1 cellular context compared by ENCODE assay signal in genomic region chr18:23523429-23524212, GRCh38.
TF ChIP-seq lines count a peak whose summit lies in the region.

No MANE protein-coding gene starts in this region.

TF ChIP-seq in GM12878, 131 proteins besides CTCF, POLR2A, EP300 and RAD21 (continued from another document and continues in another):
- TF ChIP-seq ZNF592 (IDR thresholded peaks at IDR 0.05): no peak
- no peak for TF ChIP-seq SREBF2 (IDR thresholded peaks at IDR 0.05; ENCODE audit: low read length)
- TF ChIP-seq ATF7 (IDR thresholded peaks at IDR 0.05; ENCODE audit: low read depth): no peak; the same call in 1 of the 2 replicates
- TF ChIP-seq EGR1 (IDR thresholded peaks at IDR 0.05; ENCODE audit: borderline replicate concordance in 1 of 2, low read depth in 2 of 2, low read length in 2 of 2): no peak
- TF ChIP-seq SMC3 (IDR thresholded peaks at IDR 0.05; ENCODE audit: borderline replicate concordance, low read length): no peak
- no peak for TF ChIP-seq TARDBP (IDR thresholded peaks at IDR 0.05; ENCODE audit: borderline replicate concordance)
- peak; percentile 26 to 33; a peak in 2 of 4 replicates for TF ChIP-seq BHLHE40 (IDR thresholded peaks at IDR 0.05; ENCODE audit: borderline replicate concordance in 1 of 2, low read depth in 2 of 2, low read length in 1 of 2)
- no peak for TF ChIP-seq RBBP5 (conservative IDR thresholded peaks at IDR 0.05)
- TF ChIP-seq HDAC2 (IDR thresholded peaks at IDR 0.05): no peak
- no peak for TF ChIP-seq TBL1XR1 (IDR thresholded peaks at IDR 0.05; ENCODE audit: low read depth, low read length)
- TF ChIP-seq BCL11A (IDR thresholded peaks at IDR 0.05; ENCODE audit: low read depth, low read length): 0 out of 2 replicates have a peak, but pooled peaks have one; percentile 11
- TF ChIP-seq, protein P1, sequence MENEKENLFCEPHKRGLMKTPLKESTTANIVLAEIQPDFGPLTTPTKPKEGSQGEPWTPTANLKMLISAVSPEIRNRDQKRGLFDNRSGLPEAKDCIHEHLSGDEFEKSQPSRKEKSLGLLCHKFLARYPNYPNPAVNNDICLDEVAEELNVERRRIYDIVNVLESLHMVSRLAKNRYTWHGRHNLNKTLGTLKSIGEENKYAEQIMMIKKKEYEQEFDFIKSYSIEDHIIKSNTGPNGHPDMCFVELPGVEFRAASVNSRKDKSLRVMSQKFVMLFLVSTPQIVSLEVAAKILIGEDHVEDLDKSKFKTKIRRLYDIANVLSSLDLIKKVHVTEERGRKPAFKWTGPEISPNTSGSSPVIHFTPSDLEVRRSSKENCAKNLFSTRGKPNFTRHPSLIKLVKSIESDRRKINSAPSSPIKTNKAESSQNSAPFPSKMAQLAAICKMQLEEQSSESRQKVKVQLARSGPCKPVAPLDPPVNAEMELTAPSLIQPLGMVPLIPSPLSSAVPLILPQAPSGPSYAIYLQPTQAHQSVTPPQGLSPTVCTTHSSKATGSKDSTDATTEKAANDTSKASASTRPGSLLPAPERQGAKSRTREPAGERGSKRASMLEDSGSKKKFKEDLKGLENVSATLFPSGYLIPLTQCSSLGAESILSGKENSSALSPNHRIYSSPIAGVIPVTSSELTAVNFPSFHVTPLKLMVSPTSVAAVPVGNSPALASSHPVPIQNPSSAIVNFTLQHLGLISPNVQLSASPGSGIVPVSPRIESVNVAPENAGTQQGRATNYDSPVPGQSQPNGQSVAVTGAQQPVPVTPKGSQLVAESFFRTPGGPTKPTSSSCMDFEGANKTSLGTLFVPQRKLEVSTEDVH (IDR thresholded peaks at IDR 0.05; ENCODE audit: low read depth, partially characterized antibody): no peak
- TF ChIP-seq ZNF687 (IDR thresholded peaks at IDR 0.05): no peak
- TF ChIP-seq, protein P2, sequence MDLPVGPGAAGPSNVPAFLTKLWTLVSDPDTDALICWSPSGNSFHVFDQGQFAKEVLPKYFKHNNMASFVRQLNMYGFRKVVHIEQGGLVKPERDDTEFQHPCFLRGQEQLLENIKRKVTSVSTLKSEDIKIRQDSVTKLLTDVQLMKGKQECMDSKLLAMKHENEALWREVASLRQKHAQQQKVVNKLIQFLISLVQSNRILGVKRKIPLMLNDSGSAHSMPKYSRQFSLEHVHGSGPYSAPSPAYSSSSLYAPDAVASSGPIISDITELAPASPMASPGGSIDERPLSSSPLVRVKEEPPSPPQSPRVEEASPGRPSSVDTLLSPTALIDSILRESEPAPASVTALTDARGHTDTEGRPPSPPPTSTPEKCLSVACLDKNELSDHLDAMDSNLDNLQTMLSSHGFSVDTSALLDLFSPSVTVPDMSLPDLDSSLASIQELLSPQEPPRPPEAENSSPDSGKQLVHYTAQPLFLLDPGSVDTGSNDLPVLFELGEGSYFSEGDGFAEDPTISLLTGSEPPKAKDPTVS (IDR thresholded peaks at IDR 0.05; ENCODE audit: low read depth, low read length): no peak
- TF ChIP-seq SIN3A (IDR thresholded peaks at IDR 0.05; ENCODE audit: low read depth, low read length): no peak
- TF ChIP-seq POLR2AphosphoS5 (IDR thresholded peaks at IDR 0.05; ENCODE audit: low read length): no peak
- TF ChIP-seq IRF5 (IDR thresholded peaks at IDR 0.05; ENCODE audit: borderline replicate concordance): no peak
- TF ChIP-seq, protein P3, sequence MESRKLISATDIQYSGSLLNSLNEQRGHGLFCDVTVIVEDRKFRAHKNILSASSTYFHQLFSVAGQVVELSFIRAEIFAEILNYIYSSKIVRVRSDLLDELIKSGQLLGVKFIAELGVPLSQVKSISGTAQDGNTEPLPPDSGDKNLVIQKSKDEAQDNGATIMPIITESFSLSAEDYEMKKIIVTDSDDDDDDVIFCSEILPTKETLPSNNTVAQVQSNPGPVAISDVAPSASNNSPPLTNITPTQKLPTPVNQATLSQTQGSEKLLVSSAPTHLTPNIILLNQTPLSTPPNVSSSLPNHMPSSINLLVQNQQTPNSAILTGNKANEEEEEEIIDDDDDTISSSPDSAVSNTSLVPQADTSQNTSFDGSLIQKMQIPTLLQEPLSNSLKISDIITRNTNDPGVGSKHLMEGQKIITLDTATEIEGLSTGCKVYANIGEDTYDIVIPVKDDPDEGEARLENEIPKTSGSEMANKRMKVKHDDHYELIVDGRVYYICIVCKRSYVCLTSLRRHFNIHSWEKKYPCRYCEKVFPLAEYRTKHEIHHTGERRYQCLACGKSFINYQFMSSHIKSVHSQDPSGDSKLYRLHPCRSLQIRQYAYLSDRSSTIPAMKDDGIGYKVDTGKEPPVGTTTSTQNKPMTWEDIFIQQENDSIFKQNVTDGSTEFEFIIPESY (IDR thresholded peaks at IDR 0.05): no peak
- TF ChIP-seq E2F4 (IDR thresholded peaks at IDR 0.05; ENCODE audit: low read depth, low read length): no peak
- no peak for TF ChIP-seq SMARCA5 (IDR thresholded peaks at IDR 0.05)
- peak; percentile 59; the same call in 1 of the 2 replicates for TF ChIP-seq NFIC (IDR thresholded peaks at IDR 0.05; ENCODE audit: low read depth, low read length)
- no peak for TF ChIP-seq NFYA (IDR thresholded peaks at IDR 0.05; ENCODE audit: borderline replicate concordance, low read depth, low read length)
- no peak for TF ChIP-seq LARP7 (IDR thresholded peaks at IDR 0.05)
- no peak for TF ChIP-seq SUZ12 (IDR thresholded peaks at IDR 0.05; ENCODE audit: unreplicated experiment)
- TF ChIP-seq NRF1 (conservative IDR thresholded peaks at IDR 0.05; ENCODE audit: low read depth, low read length): no peak
- no peak for TF ChIP-seq SP1 (IDR thresholded peaks at IDR 0.05; ENCODE audit: low read depth, low read length)
- TF ChIP-seq, protein P4, sequence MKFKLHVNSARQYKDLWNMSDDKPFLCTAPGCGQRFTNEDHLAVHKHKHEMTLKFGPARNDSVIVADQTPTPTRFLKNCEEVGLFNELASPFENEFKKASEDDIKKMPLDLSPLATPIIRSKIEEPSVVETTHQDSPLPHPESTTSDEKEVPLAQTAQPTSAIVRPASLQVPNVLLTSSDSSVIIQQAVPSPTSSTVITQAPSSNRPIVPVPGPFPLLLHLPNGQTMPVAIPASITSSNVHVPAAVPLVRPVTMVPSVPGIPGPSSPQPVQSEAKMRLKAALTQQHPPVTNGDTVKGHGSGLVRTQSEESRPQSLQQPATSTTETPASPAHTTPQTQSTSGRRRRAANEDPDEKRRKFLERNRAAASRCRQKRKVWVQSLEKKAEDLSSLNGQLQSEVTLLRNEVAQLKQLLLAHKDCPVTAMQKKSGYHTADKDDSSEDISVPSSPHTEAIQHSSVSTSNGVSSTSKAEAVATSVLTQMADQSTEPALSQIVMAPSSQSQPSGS (IDR thresholded peaks at IDR 0.05; ENCODE audit: low read length): peak; percentile 63; the same call in 1 of the 2 replicates
- 0 out of 2 replicates have a peak, but pooled peaks have one; percentile 20 for TF ChIP-seq IKZF1 (conservative IDR thresholded peaks at IDR 0.05)
- TF ChIP-seq ZNF207 (IDR thresholded peaks at IDR 0.05; ENCODE audit: borderline replicate concordance): no peak
- no peak for TF ChIP-seq SMAD5 (IDR thresholded peaks at IDR 0.05; ENCODE audit: low read depth)
- no peak for TF ChIP-seq KDM1A (IDR thresholded peaks at IDR 0.05; ENCODE audit: borderline replicate concordance)
- 0 out of 2 replicates have a peak, but pooled peaks have one; percentile 11 for TF ChIP-seq ATF3 (IDR thresholded peaks at IDR 0.05; ENCODE audit: borderline replicate concordance, extremely low read depth, low read depth, low read length)
- no peak; the same call in 1 of the 2 replicates for TF ChIP-seq EED (IDR thresholded peaks at IDR 0.05; ENCODE audit: low read depth)
- TF ChIP-seq, protein P5, sequence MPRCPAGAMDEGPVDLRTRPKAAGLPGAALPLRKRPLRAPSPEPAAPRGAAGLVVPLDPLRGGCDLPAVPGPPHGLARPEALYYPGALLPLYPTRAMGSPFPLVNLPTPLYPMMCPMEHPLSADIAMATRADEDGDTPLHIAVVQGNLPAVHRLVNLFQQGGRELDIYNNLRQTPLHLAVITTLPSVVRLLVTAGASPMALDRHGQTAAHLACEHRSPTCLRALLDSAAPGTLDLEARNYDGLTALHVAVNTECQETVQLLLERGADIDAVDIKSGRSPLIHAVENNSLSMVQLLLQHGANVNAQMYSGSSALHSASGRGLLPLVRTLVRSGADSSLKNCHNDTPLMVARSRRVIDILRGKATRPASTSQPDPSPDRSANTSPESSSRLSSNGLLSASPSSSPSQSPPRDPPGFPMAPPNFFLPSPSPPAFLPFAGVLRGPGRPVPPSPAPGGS (IDR thresholded peaks at IDR 0.05; ENCODE audit: borderline replicate concordance, insufficient read depth, low read depth, low read length, poor library complexity, severe bottlenecking): no peak
